In genomic region chrX:46559062-46559461, GRCh38 we compare ENCODE assay signal across 21 cellular contexts. TPM values are rescaled to one million over a fixed set of nuclear protein-coding genes. Genes with fewer than 3 reads are reported as not detected.
DNase-seq lines count a peak whose midpoint lies in the region; ATAC-seq and TF ChIP-seq lines count a peak whose summit lies in the region.
"Had no signal": no experiment of that assay in that cellular context is flagged by ENCODE, and none has a peak within 500 bp of the region (broad histone marks: within the 10 kb centered on the region; RNA-seq: fewer than 3 reads in every experiment).

No MANE protein-coding gene starts in this region.

- CTCF ChIA-PET in SK-N-SH (lab: Yijun Ruan, JAX) = interaction anchor here (1.5 kb wide), 1 partner anchor 13 kb away, joined by 4 read pairs; no protein-coding TSS in a partner anchor

- peaks cover 3% of the 10 kb centered on the region for H3F3A ChIP-seq in SK-N-SH (replicated peaks; ENCODE audit: insufficient read depth)

- H3K27ac ChIP-seq in SK-N-SH (ENCODE audit: low read depth in 2 of 2, low read length in 1 of 2) (no peak overlapping the region), SJCRH30 (no peak overlapping the region), dorsolateral prefrontal cortex (no peak overlapping the region)
- H3K27ac ChIP-seq: 22Rv1, BLaER1, GM23248, SJSA1 had no signal

- no peaks in the 10 kb centered on the region for H4K20me1 ChIP-seq in SK-N-SH (ENCODE audit: insufficient read depth)
- H4K20me1 ChIP-seq: BLaER1 had no signal

- TF ChIP-seq EP300 in SK-N-SH (IDR thresholded peaks at IDR 0.05; ENCODE audit: borderline replicate concordance in 1 of 2, low read depth in 1 of 2, low read length in 1 of 2) = no peak

- ATAC-seq in SK-N-SH treated with all-trans-retinoic acid at 6 μM for 48 hours = no peak
- ATAC-seq: Panc1 had no signal

- no peak overlapping the region for H3K4me2 ChIP-seq in SK-N-SH
- H3K4me2 ChIP-seq: BLaER1 had no signal

- no peaks in the 10 kb centered on the region for H3K9me2 ChIP-seq in SK-N-SH

- intact Hi-C loops in dorsolateral prefrontal cortex (cut with DNase I) = no loop called here

- H3K4me1 ChIP-seq in SK-N-SH (ENCODE audit: control insufficient read depth in 1 of 2, insufficient read depth in 2 of 2, low read depth in 1 of 2, low read length in 1 of 2) (no peaks in the 10 kb centered on the region), SJCRH30 (no peaks in the 10 kb centered on the region)
- H3K4me1 ChIP-seq: SJSA1 had no signal

- H3K9me3 ChIP-seq in SK-N-SH (no peaks in the 10 kb centered on the region), SJCRH30 (replicated peaks) (no peaks in the 10 kb centered on the region)
- H3K9me3 ChIP-seq: BLaER1, SJSA1 had no signal

- no peak for TF ChIP-seq CTCF in SK-N-SH (IDR thresholded peaks at IDR 0.05)
- TF ChIP-seq CTCF in AG10803 (conservative IDR thresholded peaks at IDR 0.05; ENCODE audit: low read length) = no peak
- TF ChIP-seq CTCF in dorsolateral prefrontal cortex (IDR thresholded peaks at IDR 0.05 in 54 of 56, conservative IDR thresholded peaks at IDR 0.05 in 2 of 56; ENCODE audit: low read depth in 1 of 56, partially characterized antibody in 56 of 56) = no peak

- no peak for TF ChIP-seq RAD21 in SK-N-SH (IDR thresholded peaks at IDR 0.05; ENCODE audit: low read length)

- no peak overlapping the region for H3K9ac ChIP-seq in SK-N-SH
- H3K9ac ChIP-seq: BLaER1, GM23248 had no signal

- DNase-seq in SK-N-SH = no peak
- peak; percentile 50 for DNase-seq in AG10803 (ENCODE audit: low read depth)
- peak; percentile 6 to 41 for DNase-seq in SJCRH30
- DNase-seq in myocyte (ENCODE audit: low read depth) = peak; percentile 57
- no peak for DNase-seq in dorsolateral prefrontal cortex
- no peak for DNase-seq in SIG-M5 treated with dmso at 0.1 percent for 504 hours (lab: John Stamatoyannopoulos, UW; ENCODE audit: unreplicated experiment)
- no peak for DNase-seq in occipital lobe (lab: John Stamatoyannopoulos, UW)
- DNase-seq: CD4-positive, CD25-positive, alpha-beta regulatory T cell; GM23248; H7; NCI-H1092; NCI-H1417 treated with DMSO at 0.1 percent for 48 hours; NCI-H1694 treated with DMSO at 0.1 percent for 48 hours; NCI-H2081; NCI-H2227 treated with DMSO at 0.1 percent for 48 hours; NCI-H526 treated with DMSO at 0.1 percent for 48 hours had no signal

- H2AFZ ChIP-seq in SK-N-SH (ENCODE audit: low read depth) = no peak overlapping the region
- H2AFZ ChIP-seq: GM23248 had no signal

- H3K27me3 ChIP-seq in SK-N-SH (ENCODE audit: insufficient read depth) (peaks cover 12% of the 10 kb centered on the region; the same call in 1 of the 2 replicates), SJCRH30 (no peaks in the 10 kb centered on the region), dorsolateral prefrontal cortex (peaks cover 0 to 39% (median 3%) of the 10 kb centered on the region in 45 donors)
- H3K27me3 ChIP-seq: BLaER1, SJSA1 had no signal

- POLR2A ChIA-PET in SK-N-SH (lab: Yijun Ruan, JAX) = no interaction called here

- H3K4me3 ChIP-seq in SK-N-SH (ENCODE audit: low read depth in 2 of 2, low read length in 1 of 2) (no peak overlapping the region), AG10803 (ENCODE audit: low read length) (no peak overlapping the region), SJCRH30 (no peak overlapping the region), dorsolateral prefrontal cortex (no peak overlapping the region)
- H3K4me3 ChIP-seq: BLaER1, GM23248, SJSA1 had no signal

- WGBS in SK-N-SH (ENCODE audit: low lambda C conversion rate) = 50% methylated on average over 3 of the region's 3 CpGs

- no peaks in the 10 kb centered on the region for H3K79me2 ChIP-seq in SK-N-SH (ENCODE audit: insufficient read depth)

- no peaks in the 10 kb centered on the region for H3K36me3 ChIP-seq in SK-N-SH (replicated peaks in 1 of 2; ENCODE audit: control insufficient read depth in 1 of 2, insufficient read depth in 2 of 2, low read length in 1 of 2)
- H3K36me3 ChIP-seq in SJCRH30 = no peaks in the 10 kb centered on the region
- H3K36me3 ChIP-seq: BLaER1, SJSA1 had no signal

TF ChIP-seq in SK-N-SH, 30 proteins besides CTCF, POLR2A, EP300 and RAD21:
- peak; percentile 37; the same call in 1 of the 2 replicates for TF ChIP-seq PBX3 (IDR thresholded peaks at IDR 0.05)
- no peak for TF ChIP-seq USF2 (IDR thresholded peaks at IDR 0.05; ENCODE audit: borderline replicate concordance, low read depth, low read length)
- no peak for TF ChIP-seq RCOR1 (IDR thresholded peaks at IDR 0.05; ENCODE audit: low read length)
- TF ChIP-seq TAF1 (IDR thresholded peaks at IDR 0.05; ENCODE audit: borderline replicate concordance, low read depth, low read length) = no peak
- TF ChIP-seq TCF12 (IDR thresholded peaks at IDR 0.05) = peak; percentile 47

TF ChIP-seq in SK-N-SH treated with all-trans-retinoic acid at 6 μM for 48 hours, 23 proteins besides CTCF, POLR2A, EP300 and RAD21:
- TF ChIP-seq POU6F1 (CRISPR knock-in tag; IDR thresholded peaks at IDR 0.05; ENCODE audit: borderline replicate concordance, low read depth) = no peak
- TF ChIP-seq PPARA (CRISPR knock-in tag; IDR thresholded peaks at IDR 0.05; ENCODE audit: borderline replicate concordance) = no peak
- TF ChIP-seq ZNF8 (CRISPR knock-in tag; IDR thresholded peaks at IDR 0.05) = no peak
- TF ChIP-seq SNAI2 (CRISPR knock-in tag; IDR thresholded peaks at IDR 0.05) = no peak
- TF ChIP-seq RARB (CRISPR knock-in tag; IDR thresholded peaks at IDR 0.05) = no peak

RNA-seq across cellular contexts. Expression of gene ZNF674, which starts 13.8 kb away (rescaled TPM):
- 2.3 and 4.3 TPM in 2 replicates for polyA plus RNA-seq in SK-N-SH (2012; rRNA removed)
- 2.2 and 2.4 TPM in 2 replicates for polyA plus RNA-seq in SK-N-SH (2012; cell fraction: cytosol; rRNA removed)
- polyA plus RNA-seq in SK-N-SH (2012; cell fraction: nucleus; rRNA removed) = 6.9 and 10.7 TPM in 2 replicates
- 1.7 and 3.3 TPM in 2 replicates for total RNA-seq in SJCRH30 (2014; rRNA removed; shearing (Covaris generic))
- total RNA-seq in myocyte (1.7 and 2.9 TPM in 2 replicates), dorsolateral prefrontal cortex (10 to 100 TPM in 72 of 120 experiments, 1 to 10 TPM in 48; 5.4 to 16.7 (median 10.6) TPM), occipital lobe (13.9 TPM)
- polyA plus RNA-seq in myocyte (2012) = 4.0 TPM

RNA-seq across cellular contexts. Expression of gene CHST7, which starts 14.5 kb away (rescaled TPM):
- 6.2 and 6.5 TPM in 2 replicates for polyA plus RNA-seq in SK-N-SH (2012; rRNA removed)
- 4.1 and 6.3 TPM in 2 replicates for polyA plus RNA-seq in SK-N-SH (2012; cell fraction: cytosol; rRNA removed)
- 5.3 and 5.9 TPM in 2 replicates for polyA plus RNA-seq in SK-N-SH (2012; cell fraction: nucleus; rRNA removed)
- total RNA-seq in SJCRH30 (2014; rRNA removed; shearing (Covaris generic)) = 3.4 and 3.6 TPM in 2 replicates
- total RNA-seq in myocyte (11.8 and 13.8 TPM in 2 replicates), dorsolateral prefrontal cortex (10 to 100 TPM in 30 of 120 experiments, 1 to 10 TPM in 90; 2.3 to 27.4 (median 8.2) TPM), occipital lobe (6.7 TPM)
- 9.2 TPM for polyA plus RNA-seq in myocyte (2012)

Comparison
In these comparisons a context has a peak if more than half of its experiments do, and no peak if none do; other contexts are left out.
1. DNase-seq: peak in AG10803 (single experiment), SJCRH30 (2 of 2) and myocyte (single experiment); none in SK-N-SH (single experiment), dorsolateral prefrontal cortex (0 of 10), SIG-M5 treated with dmso at 0.1 percent for 504 hours (single experiment) and occipital lobe (single experiment).